In genomic region chr14:105137481-105138020, GRCh38 we compare ENCODE assay signal across 16 cellular contexts.
"Had no signal": no experiment of that assay in that cellular context is flagged by ENCODE, and none has a peak within 500 bp of the region (broad histone marks: within the 10 kb centered on the region; RNA-seq: fewer than 3 reads in every experiment).

No MANE protein-coding gene starts in this region.

- H3K27ac ChIP-seq: adrenal gland, skin epidermis had no signal

- H3K4me1 ChIP-seq: adrenal gland had no signal

- H3K36me3 Mint-ChIP-seq: type B pancreatic cell had no signal

- H3K4me3 ChIP-seq: adrenal gland, skin epidermis had no signal

- H3K36me3 ChIP-seq: adrenal gland had no signal

- ATAC-seq: activated naive CD4-positive, alpha-beta T cell treated with anti-CD3 and anti-CD28 coated beads, Interleukin-2, amount 50 U/mL, for 72 hours; activated T-cell treated with anti-CD3 and anti-CD28 coated beads, Interleukin-2, amount 50 U/mL, for 72 hours; effector memory CD8-positive, alpha-beta T cell; naive thymus-derived CD8-positive, alpha-beta T cell; stimulated activated naive CD8-positive, alpha-beta T cell treated with anti-CD3 and anti-CD28 coated beads, Interleukin-15, amount 100 ng/mL, for 72 hours had no signal

- H3K27ac Mint-ChIP-seq: activated T-cell treated with anti-CD3 and anti-CD28 coated beads, Interleukin-2, amount 50 U/mL, for 72 hours; effector memory CD8-positive, alpha-beta T cell; immature natural killer cell; naive thymus-derived CD8-positive, alpha-beta T cell; stimulated activated naive CD8-positive, alpha-beta T cell treated with anti-CD3 and anti-CD28 coated beads, Interleukin-15, amount 100 ng/mL, for 72 hours; T-helper 1 cell treated with Interleukin-12 subunit alpha and Interleukin-12 subunit beta and Interleukin-4 antibody, amounts not matched to agents 30 μg/mL and 1 μg/mL, for 36 hours; type B pancreatic cell had no signal

- DNase-seq: activated CD4-positive, CD25-positive, alpha-beta regulatory T cell treated with anti-CD3 and anti-CD28 coated beads, Interleukin-2, amount 50 U/mL, for 72 hours; activated gamma-delta T cell treated with Interleukin-2 at 50 U/mL for 16 hours; activated T-cell treated with anti-CD3 and anti-CD28 coated beads, Interleukin-2, amount 50 U/mL, for 72 hours; effector memory CD8-positive, alpha-beta T cell; immature natural killer cell; kidney glomerular epithelial cell; mesendoderm; stimulated activated CD4-positive, alpha-beta T cell treated with anti-CD3 and anti-CD28 coated beads, Interleukin-15, amount 100 ng/mL, for 24 hours; stimulated activated CD4-positive, alpha-beta T cell treated with anti-CD3 and anti-CD28 coated beads, Interleukin-2, amount 100 ng/mL, for 48 hours; stimulated activated naive CD8-positive, alpha-beta T cell treated with anti-CD3 and anti-CD28 coated beads, Interleukin-15, amount 100 ng/mL, for 72 hours had no signal

- H3K27me3 Mint-ChIP-seq: type B pancreatic cell had no signal

- H3K4me3 Mint-ChIP-seq: activated T-cell treated with anti-CD3 and anti-CD28 coated beads, Interleukin-2, amount 50 U/mL, for 72 hours; effector memory CD8-positive, alpha-beta T cell; immature natural killer cell; naive thymus-derived CD8-positive, alpha-beta T cell; stimulated activated naive CD8-positive, alpha-beta T cell treated with anti-CD3 and anti-CD28 coated beads, Interleukin-15, amount 100 ng/mL, for 72 hours; T-helper 1 cell treated with Interleukin-12 subunit alpha and Interleukin-12 subunit beta and Interleukin-4 antibody, amounts not matched to agents 30 μg/mL and 1 μg/mL, for 36 hours; type B pancreatic cell had no signal

- H3K4me1 Mint-ChIP-seq: immature natural killer cell; naive thymus-derived CD8-positive, alpha-beta T cell; stimulated activated naive CD8-positive, alpha-beta T cell treated with anti-CD3 and anti-CD28 coated beads, Interleukin-15, amount 100 ng/mL, for 72 hours had no signal
